Comparison of ENCODE assay signal across 8 cellular contexts in the genomic region with DNA sequence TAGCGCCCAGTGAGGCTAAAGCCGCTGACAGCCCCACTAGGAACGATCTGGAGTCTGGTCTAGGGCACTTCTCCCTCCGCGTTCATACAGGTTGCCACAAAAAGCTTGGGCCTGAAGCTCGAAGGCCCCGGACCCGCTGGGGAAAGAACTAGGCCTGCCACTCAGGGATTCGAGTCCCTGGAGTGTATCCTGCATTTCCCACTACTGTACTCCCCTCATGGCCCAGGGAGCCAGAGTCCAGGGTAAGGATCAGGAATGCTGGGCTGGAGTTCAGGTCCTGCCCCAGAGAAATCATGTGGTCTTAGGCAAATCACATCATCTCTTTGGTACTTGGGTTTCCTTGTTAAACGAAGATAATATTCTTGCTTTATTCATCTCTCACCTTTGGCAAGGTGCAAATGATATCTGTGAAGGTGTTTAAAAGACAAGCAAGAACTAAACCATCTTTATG. TPM values are rescaled to one million over a fixed set of nuclear protein-coding genes. Genes with fewer than 3 reads are reported as not detected.
DNase-seq lines count a peak whose midpoint lies in the region; ATAC-seq, FAIRE-seq and TF ChIP-seq lines count a peak whose summit lies in the region.

No MANE protein-coding gene starts in this region.

- TF ChIP-seq CTCF in BJ (IDR thresholded peaks at IDR 0.05; ENCODE audit: insufficient read depth, low read depth, low read length) (peak; percentile 55), HL-60 (IDR thresholded peaks at IDR 0.05; ENCODE audit: insufficient read depth, low read length) (no peak), mammary epithelial cell (conservative IDR thresholded peaks at IDR 0.05 in 1 of 2, IDR thresholded peaks at IDR 0.05 in 1 of 2; ENCODE audit: extremely low read depth in 1 of 2, insufficient read depth in 1 of 2, low read depth in 1 of 2, low read length in 2 of 2) (peak in 1 of 2 donors; percentile 23), mucosa of descending colon (IDR thresholded peaks at IDR 0.05) (no peak)

- H3K27me3 ChIP-seq in BJ (ENCODE audit: control insufficient read depth, insufficient read depth, low read length), result no peaks in the 10 kb centered on the region
- no peaks in the 10 kb centered on the region for H3K27me3 ChIP-seq in HL-60 (ENCODE audit: insufficient read depth, poor library complexity, severe bottlenecking)
- no peaks in the 10 kb centered on the region for H3K27me3 ChIP-seq in mammary epithelial cell (ENCODE audit: insufficient read depth, low read length)

- peak overlapping the region; percentile 96 for H3K4me2 ChIP-seq in mammary epithelial cell (ENCODE audit: insufficient read depth, low read depth, low read length)

- BruUV-seq in mammary epithelial cell (replicated peaks; lab: Mats Ljungman, UMichigan), result no TSS peak

- peaks cover 17% of the 10 kb centered on the region for H3K36me3 ChIP-seq in BJ (ENCODE audit: control insufficient read depth, insufficient read depth, low read length)
- H3K36me3 ChIP-seq in mammary epithelial cell (ENCODE audit: insufficient read depth, low read length), result peaks cover 9% of the 10 kb centered on the region
- peaks cover 11% of the 10 kb centered on the region for H3K36me3 ChIP-seq in mucosa of descending colon (ENCODE audit: low read depth)

- H3K4me3 ChIP-seq in BJ (ENCODE audit: low read depth, low read length), result peak overlapping the region; percentile 49
- H3K4me3 ChIP-seq in HL-60 (replicated peaks; ENCODE audit: insufficient read depth, low read length), result peak overlapping the region; percentile 41
- peak overlapping the region; percentile 65 to 71 (median 70) for H3K4me3 ChIP-seq in mammary epithelial cell (replicated peaks in 1 of 3; ENCODE audit: insufficient read depth in 1 of 3, low read depth in 2 of 3, low read length in 3 of 3)
- H3K4me3 ChIP-seq in mucosa of descending colon, result peak overlapping the region; percentile 95

- CTCF ChIA-PET in BJ (lab: Yijun Ruan, JAX) (interaction anchor here (0.6 to 4.9 kb wide), 22 partner anchors 12 to 400 kb away, joined by 3 to 66 read pairs (median 6); no protein-coding TSS in a partner anchor), mammary epithelial cell (lab: Charles Lee; ENCODE audit: low non-redundant PET) (interaction anchor here (0.6 to 1.1 kb wide), 3 partner anchors 58 to 299 kb away, joined by 3 to 19 read pairs (median 5); no protein-coding TSS in a partner anchor)

- no peak for DNase-seq in BJ (ENCODE audit: low read depth)
- DNase-seq in HL-60 (ENCODE audit: low read depth in 1 of 2, low spot score in 1 of 2), result no peak
- DNase-seq in mammary epithelial cell, result no peak
- no peak for DNase-seq in mucosa of descending colon
- no peak for DNase-seq in DMS79 (lab: John Stamatoyannopoulos, UW)
- DNase-seq in GM19238 (ENCODE audit: insufficient read length, low spot score), result no peak
- DNase-seq in RCC 7860 (ENCODE audit: low spot score), result no peak
- no peak for DNase-seq in DMS79 treated with DMSO at 0.1 percent for 48 hours (lab: John Stamatoyannopoulos, UW)

- H3K27ac ChIP-seq in HL-60 (replicated peaks), result peak overlapping the region; percentile 98
- peak overlapping the region; percentile 80 for H3K27ac ChIP-seq in mammary epithelial cell (ENCODE audit: insufficient read depth, low read depth, low read length)

- H3K4me1 ChIP-seq in mammary epithelial cell (ENCODE audit: insufficient read depth, low read length) (peaks cover 24% of the 10 kb centered on the region), mucosa of descending colon (ENCODE audit: low read depth) (peaks cover 21% of the 10 kb centered on the region)

- peaks cover 52% of the 10 kb centered on the region for H3K79me2 ChIP-seq in mammary epithelial cell (ENCODE audit: insufficient read depth, low read length)

- no peak for FAIRE-seq in RCC 7860 (lab: Jason Lieb, UNC)

- peak overlapping the region; percentile 81 for H3K9ac ChIP-seq in mammary epithelial cell (ENCODE audit: insufficient read depth, low read length)

- peak overlapping the region; percentile 22 for H2AFZ ChIP-seq in mammary epithelial cell (ENCODE audit: low read depth, low read length)

- H4K20me1 ChIP-seq in mammary epithelial cell (ENCODE audit: insufficient read depth, low read length), result peaks cover 19% of the 10 kb centered on the region

- peak; percentile 0 for ATAC-seq in mucosa of descending colon

- dilution Hi-C loops in mammary epithelial cell (cut with HindIII; ENCODE audit: low sequenced_read_pairs), result loop anchor here (5.0 kb wide), 1 partner anchor 286 kb away; no protein-coding TSS in a partner anchor

- no peaks in the 10 kb centered on the region for H3K9me3 ChIP-seq in mammary epithelial cell (replicated peaks; ENCODE audit: insufficient read depth, low read length)
- no peaks in the 10 kb centered on the region for H3K9me3 ChIP-seq in mucosa of descending colon

- POLR2A ChIA-PET in BJ (lab: Charles Lee), result interaction anchor here (1.1 kb wide), 1 partner anchor 273 kb away, joined by 5 read pairs; no protein-coding TSS in a partner anchor

- WGBS in mammary epithelial cell (ENCODE audit: low coverage, missing lambda C conversion rate), result 4% methylated on average over 9 of the region's 10 CpGs

- intact Hi-C loops in mammary epithelial cell (cut with micrococcal nuclease) (no loop called here), mucosa of descending colon (cut with DNase I, micrococcal nuclease) (loop anchor here (5.0 to 10.0 kb wide), 3 partner anchors 206 to 257 kb away; no protein-coding TSS in a partner anchor)

- in situ Hi-C loops in mammary epithelial cell (cut with MboI; ENCODE audit: low sequenced_read_pairs in 2 of 2), result loop anchor here (5.0 to 10.0 kb wide), 7 partner anchors 73 to 401 kb away; no protein-coding TSS in a partner anchor

RNA-seq across cellular contexts. Expression of a gene that starts 1.4 kb away (rescaled TPM):
- polyA plus RNA-seq in BJ (2011; rRNA removed) (4.0 and 6.9 TPM in 2 replicates), mammary epithelial cell (35.6 TPM)
- 3.3 and 6.4 TPM in 2 replicates for polyA minus RNA-seq in BJ (2011; rRNA and poly(A)+ RNA removed)
- total RNA-seq in mammary epithelial cell (100 to 1,000 TPM in 1 of 2 donors, 10 to 100 TPM in 1; 26.3 to 213 TPM), mucosa of descending colon (100 to 1,000 TPM; 160 to 198 (median 169) TPM)
- 68.7 TPM for polyA minus RNA-seq in mammary epithelial cell

Comparison
In these comparisons a context has a peak if more than half of its experiments do, and no peak if none do; other contexts are left out.
1. H3K4me3 ChIP-seq: peak in every context shown above with its lines; median percentile 95 in mucosa of descending colon; 70 in mammary epithelial cell; 49 in BJ; 41 in HL-60.